ENCODE assay signal across 22 cellular contexts in genomic region chr10:62461120-62461519, GRCh38.
"Had no signal": no experiment of that assay in that cellular context is flagged by ENCODE, and none has a peak within 500 bp of the region (broad histone marks: within the 10 kb centered on the region; RNA-seq: fewer than 3 reads in every experiment).

No MANE protein-coding gene starts in this region.

- H3K9me3 ChIP-seq: SK-N-SH had no signal

- H3K27me3 ChIP-seq: MG63 had no signal

- H3K9ac ChIP-seq: SK-N-SH had no signal

- ATAC-seq: HepG2, Panc1, PC-3 had no signal

- DNase-seq: IMR-90; KG1; MG63; NCI-H1092 treated with DMSO at 0.1 percent for 48 hours; NCI-H1436; NCI-H187; NCI-H2029; NCI-H2081 treated with DMSO at 0.1 percent for 48 hours; NCI-H2171; NCI-H226; NCI-H446; NCI-H510A; NCI-H524 treated with DMSO at 0.1 percent for 48 hours; NCI-H69; NK-92 treated with Interleukin-12 subunit alpha and Interleukin-12 subunit beta, amount 100 ng/mL, for 24 hours; PC-3; SHP77; SK-N-SH; SW 1271 had no signal

- H3K4me2 ChIP-seq: SK-N-SH had no signal

- H3K36me3 ChIP-seq: MG63 had no signal

- H3K4me3 ChIP-seq: MG63 had no signal

- H3K27ac ChIP-seq: RWPE1 had no signal
